In the genomic region with DNA sequence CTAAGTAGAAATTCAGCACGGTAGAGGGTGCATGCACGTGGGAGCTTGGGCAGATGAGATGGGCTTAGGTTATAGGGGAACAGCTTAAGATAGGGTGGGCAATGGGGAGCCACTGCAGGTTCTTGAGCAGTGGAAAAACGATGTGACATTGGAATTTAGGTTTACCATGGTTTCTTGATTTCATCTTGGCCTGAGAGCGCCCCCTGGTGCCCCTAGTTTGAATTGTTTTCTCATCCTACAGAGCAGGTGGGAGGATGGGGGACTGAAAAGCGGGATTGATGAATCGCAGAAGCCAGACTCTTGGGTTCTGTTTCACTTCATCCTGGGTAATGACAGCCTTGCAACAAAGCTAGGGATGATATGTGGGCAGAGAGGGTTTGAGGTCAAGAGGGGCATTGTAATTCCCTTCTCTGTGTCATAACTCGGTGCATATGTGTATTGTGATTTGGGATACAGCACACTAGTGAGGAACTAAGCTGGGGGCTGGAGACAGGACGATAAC, we compare ENCODE assay signal across 9 cellular contexts. TPM values are rescaled to one million over a fixed set of nuclear protein-coding genes. Genes with fewer than 3 reads are reported as not detected.
A peak's percentile ranks its signal among the peaks of the same experiment; 100 is the strongest.
DNase-seq lines count a peak whose midpoint lies in the region; ATAC-seq, FAIRE-seq and TF ChIP-seq lines count a peak whose summit lies in the region.
"Had no signal": no experiment of that assay in that cellular context is flagged by ENCODE, and none has a peak within 500 bp of the region (broad histone marks: within the 10 kb centered on the region; RNA-seq: fewer than 3 reads in every experiment).

No MANE protein-coding gene starts in this region.

- H3K9me3 Mint-ChIP-seq in CD8-positive, alpha-beta memory T cell = no peaks in the 10 kb centered on the region
- H3K9me3 Mint-ChIP-seq in osteocyte (ENCODE audit: unreplicated experiment) = no peaks in the 10 kb centered on the region
- H3K9me3 Mint-ChIP-seq in type B pancreatic cell = no peaks in the 10 kb centered on the region

- no peaks in the 10 kb centered on the region for H3K36me3 ChIP-seq in CD8-positive, alpha-beta memory T cell (ENCODE audit: insufficient read depth, low read length)

- peaks cover 4 to 12% of the 10 kb centered on the region in 2 donors for H3K27me3 Mint-ChIP-seq in CD8-positive, alpha-beta memory T cell
- H3K27me3 Mint-ChIP-seq in osteocyte (ENCODE audit: unreplicated experiment) (no peaks in the 10 kb centered on the region), type B pancreatic cell (peaks cover 25% of the 10 kb centered on the region)

- CTCF ChIA-PET in CD8-positive, alpha-beta memory T cell (lab: Charles Lee) = interaction anchor here (0.8 to 4.2 kb wide), 36 partner anchors 8 to 241 kb away, joined by 3 to 23 read pairs (median 3); a partner anchor contains a TSS

- no peak overlapping the region for H3K4me3 ChIP-seq in CD8-positive, alpha-beta memory T cell (ENCODE audit: low read length)
- no peak overlapping the region for H3K4me3 ChIP-seq in fibroblast of the aortic adventitia (ENCODE audit: low read depth, low read length)

- H3K4me1 Mint-ChIP-seq in CD8-positive, alpha-beta memory T cell = peaks cover 9 to 26% (median 16%) of the 10 kb centered on the region in 3 donors
- peaks cover 29% of the 10 kb centered on the region for H3K4me1 Mint-ChIP-seq in osteocyte (ENCODE audit: unreplicated experiment)
- H3K4me1 Mint-ChIP-seq in type B pancreatic cell (ENCODE audit: unreplicated experiment) = peaks cover 24% of the 10 kb centered on the region

- H3K4me3 Mint-ChIP-seq in CD8-positive, alpha-beta memory T cell = peak overlapping the region in 2 of 7 donors; percentile 51 to 52
- no peak overlapping the region for H3K4me3 Mint-ChIP-seq in osteocyte (ENCODE audit: unreplicated experiment)
- H3K4me3 Mint-ChIP-seq in type B pancreatic cell = peak overlapping the region; percentile 59

- POLR2A ChIA-PET in CD8-positive, alpha-beta memory T cell (lab: Charles Lee) = interaction anchor here (1.0 kb wide), 1 partner anchor 118 kb away, joined by 3 read pairs; no protein-coding TSS in a partner anchor

- no peak overlapping the region for H3K27ac ChIP-seq in CD8-positive, alpha-beta memory T cell (ENCODE audit: low read depth, low read length)

- no peaks in the 10 kb centered on the region for H3K9me3 ChIP-seq in CD8-positive, alpha-beta memory T cell (ENCODE audit: low read length)

- TF ChIP-seq CTCF in fibroblast of the aortic adventitia (IDR thresholded peaks at IDR 0.05; ENCODE audit: insufficient read depth, low read length) = peak; percentile 73
- TF ChIP-seq CTCF in osteocyte (IDR thresholded peaks at IDR 0.05) = peak; percentile 73
- peak; percentile 91 for TF ChIP-seq CTCF in type B pancreatic cell (conservative IDR thresholded peaks at IDR 0.05)

- ATAC-seq in GM18858 (IDR thresholded peaks at IDR 0.05; ENCODE audit: unreplicated experiment) = no peak

- peak; percentile 56 to 83 (median 70) for DNase-seq in CD8-positive, alpha-beta memory T cell
- peak; percentile 79 for DNase-seq in HuH-7 (ENCODE audit: low spot score)
- DNase-seq in RCC 7860 (ENCODE audit: low spot score) = peak; percentile 28
- DNase-seq in activated T-helper 1 cell treated with Interleukin-2 at 50 U/mL for 16 hours (ENCODE audit: low read depth) = peak; percentile 57
- peak; percentile 75 for DNase-seq in fibroblast of the aortic adventitia (ENCODE audit: low read depth)
- no peak for DNase-seq in osteocyte (ENCODE audit: extremely low spot score, unreplicated experiment)
- no peak for DNase-seq in type B pancreatic cell (ENCODE audit: extremely low spot score, unreplicated experiment)

- peaks cover 14% of the 10 kb centered on the region for H3K4me1 ChIP-seq in CD8-positive, alpha-beta memory T cell (ENCODE audit: insufficient read depth, low read length)

- H3K36me3 Mint-ChIP-seq in CD8-positive, alpha-beta memory T cell = no peaks in the 10 kb centered on the region
- H3K36me3 Mint-ChIP-seq in osteocyte (ENCODE audit: unreplicated experiment) (no peaks in the 10 kb centered on the region), type B pancreatic cell (no peaks in the 10 kb centered on the region)

- no peak for FAIRE-seq in RCC 7860 (lab: Jason Lieb, UNC)

- H3K27ac Mint-ChIP-seq in CD8-positive, alpha-beta memory T cell = peak overlapping the region in 2 of 8 donors; percentile 22 to 38
- H3K27ac Mint-ChIP-seq in osteocyte (ENCODE audit: unreplicated experiment) (no peak overlapping the region), type B pancreatic cell (peak overlapping the region; percentile 27)

- no peaks in the 10 kb centered on the region for H3K27me3 ChIP-seq in CD8-positive, alpha-beta memory T cell (ENCODE audit: insufficient read depth, low read length, poor library complexity, severe bottlenecking)

RNA-seq across cellular contexts. Expression of a gene that starts 6.7 kb away (rescaled TPM):
- total RNA-seq in CD8-positive, alpha-beta memory T cell = 1 to 10 TPM; 2.0 to 2.7 TPM
- 1.6 TPM for polyA plus RNA-seq in CD8-positive, alpha-beta memory T cell
- total RNA-seq in fibroblast of the aortic adventitia (ENCODE audit: low replicate concordance) (2.2 and 52.1 TPM in 2 replicates), osteocyte (74.8 and 74.9 TPM in 2 replicates), type B pancreatic cell (ENCODE audit: low replicate concordance) (3.0 and 10.3 TPM in 2 replicates)

RNA-seq across cellular contexts. Expression of a gene that starts 10.7 kb away (rescaled TPM):
- 10 to 100 TPM; 33.2 to 34.8 TPM for total RNA-seq in CD8-positive, alpha-beta memory T cell
- polyA plus RNA-seq in CD8-positive, alpha-beta memory T cell = 46.1 TPM
- 4.7 and 7.1 TPM in 2 replicates for total RNA-seq in fibroblast of the aortic adventitia (ENCODE audit: low replicate concordance)
- total RNA-seq in osteocyte = 28.9 and 30.2 TPM in 2 replicates
- total RNA-seq in type B pancreatic cell (ENCODE audit: low replicate concordance) = 40.3 and 45.6 TPM in 2 replicates

RNA-seq across cellular contexts. Expression of a gene that starts 17.1 kb away (rescaled TPM):
- not detected for total RNA-seq in CD8-positive, alpha-beta memory T cell
- polyA plus RNA-seq in CD8-positive, alpha-beta memory T cell = not detected
- total RNA-seq in fibroblast of the aortic adventitia (ENCODE audit: low replicate concordance) (5.3 and 90.8 TPM in 2 replicates), osteocyte (8.4 and 9.3 TPM in 2 replicates), type B pancreatic cell (ENCODE audit: low replicate concordance) (2.0 and 4.0 TPM in 2 replicates)
- total RNA-seq: NCI-H460 had no signal

RNA-seq across cellular contexts. Expression of a gene that starts 22.9 kb away (rescaled TPM):
- total RNA-seq in CD8-positive, alpha-beta memory T cell = not detected
- not detected for polyA plus RNA-seq in CD8-positive, alpha-beta memory T cell
- total RNA-seq in fibroblast of the aortic adventitia (ENCODE audit: low replicate concordance) (0.08 TPM in 1 of 2 replicates, not detected in the other), osteocyte (not detected in 2 replicates), type B pancreatic cell (ENCODE audit: low replicate concordance) (not detected in 2 replicates)
- total RNA-seq: NCI-H460 had no signal

RNA-seq across cellular contexts. Expression of a gene that starts 57.9 kb away (rescaled TPM):
- total RNA-seq in CD8-positive, alpha-beta memory T cell = under 1 TPM; 0.15 to 0.51 TPM
- polyA plus RNA-seq in CD8-positive, alpha-beta memory T cell = not detected
- total RNA-seq in fibroblast of the aortic adventitia (ENCODE audit: low replicate concordance) = 0.36 TPM in 1 of 2 replicates, not detected in the other
- 0.11 and 0.24 TPM in 2 replicates for total RNA-seq in osteocyte
- total RNA-seq in type B pancreatic cell (ENCODE audit: low replicate concordance) = 7.4 and 8.2 TPM in 2 replicates

Comparison
In these comparisons a context has a peak if more than half of its experiments do, and no peak if none do; other contexts are left out.
1. DNase-seq: peak in CD8-positive, alpha-beta memory T cell (5 of 5), HuH-7 (single experiment), RCC 7860 (single experiment), activated T-helper 1 cell treated with Interleukin-2 at 50 U/mL for 16 hours (single experiment) and fibroblast of the aortic adventitia (single experiment); none in osteocyte (single experiment) and type B pancreatic cell (single experiment).
2. Peak in every context shown above with its lines, with median percentiles within 50 percentile points of each other: CTCF ChIP-seq.